Comparison of ENCODE assay signal across 27 cellular contexts in the genomic region with DNA sequence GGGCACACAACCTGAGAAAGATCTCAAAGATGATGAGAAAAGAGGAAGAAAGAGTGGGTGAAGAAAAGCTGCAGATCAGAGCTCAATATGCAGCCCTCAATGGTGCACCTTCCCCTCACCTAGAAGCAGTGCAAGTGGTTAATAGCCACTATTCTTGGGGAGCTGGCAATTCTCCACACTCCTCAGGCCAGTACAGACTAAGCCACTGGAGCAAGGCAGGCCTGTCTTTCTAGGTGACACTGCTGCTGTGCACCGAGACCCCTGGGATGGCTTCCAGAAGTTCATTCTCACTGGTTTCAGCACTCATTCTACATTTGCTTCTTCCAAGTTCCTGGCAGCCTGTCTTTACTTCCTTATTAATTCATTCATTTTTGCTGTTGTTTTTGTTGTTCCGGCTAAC.
"Had no signal": no experiment of that assay in that cellular context is flagged by ENCODE, and none has a peak within 500 bp of the region (broad histone marks: within the 10 kb centered on the region; RNA-seq: fewer than 3 reads in every experiment).

No MANE protein-coding gene starts in this region.

- H3K27ac ChIP-seq: adrenal gland, ascending aorta, body of pancreas, brain microvascular endothelial cell, breast epithelium, cardiac muscle cell had no signal

- H3K4me3 ChIP-seq: adrenal gland, ascending aorta, body of pancreas, breast epithelium, cardiac muscle cell had no signal

- H3K27me3 ChIP-seq: adrenal gland, ascending aorta, body of pancreas, brain microvascular endothelial cell, breast epithelium, cardiac muscle cell had no signal

- H3K36me3 ChIP-seq: adrenal gland, ascending aorta, brain microvascular endothelial cell, breast epithelium, cardiac muscle cell had no signal

- H3K4me1 ChIP-seq: adrenal gland, ascending aorta, body of pancreas, breast epithelium had no signal

- DNase-seq: activated effector memory CD4-positive, alpha-beta T cell treated with anti-CD3 and anti-CD28 coated beads, Interleukin-2, amount 50 U/mL, for 16 hours; activated effector memory CD4-positive, alpha-beta T cell treated with Interleukin-2 at 50 U/mL for 16 hours; activated gamma-delta T cell; activated gamma-delta T cell treated with Interleukin-2 at 50 U/mL for 16 hours; activated naive CD4-positive, alpha-beta T cell; activated naive CD4-positive, alpha-beta T cell treated with anti-CD3 and anti-CD28 coated beads for 36 hours; activated naive CD4-positive, alpha-beta T cell treated with anti-CD3 and anti-CD28 coated beads, Interleukin-2, amount 10 ng/mL, durations not matched to agents 7 days and 5 days; activated naive CD4-positive, alpha-beta T cell treated with anti-CD3 and anti-CD28 coated beads, Interleukin-2, amount 50 U/mL, for 16 hours; activated naive CD4-positive, alpha-beta T cell treated with Interleukin-2 at 50 U/mL for 16 hours; activated naive CD8-positive, alpha-beta T cell treated with anti-CD3 and anti-CD28 coated beads for 36 hours; activated naive CD8-positive, alpha-beta T cell treated with anti-CD3 and anti-CD28 coated beads, Interleukin-2, amount 10 ng/mL, durations not matched to agents 7 days and 5 days; activated naive CD8-positive, alpha-beta T cell treated with anti-CD3 and anti-CD28 coated beads, Interleukin-2, amount 50 U/mL, for 24 hours; activated T-cell treated with anti-CD3 and anti-CD28 coated beads, Interleukin-2, amount 50 U/mL, for 1 hour; activated T-cell treated with anti-CD3 and anti-CD28 coated beads, Interleukin-2, amount 50 U/mL, for 24 hours; activated T-cell treated with anti-CD3 and anti-CD28 coated beads, Interleukin-2, amount 50 U/mL, for 4 hours; activated T-cell treated with anti-CD3 and anti-CD28 coated beads, Interleukin-2, amount 50 U/mL, for 48 hours; activated T-cell treated with anti-CD3 and anti-CD28 coated beads, Interleukin-2, amount 50 U/mL, for 72 hours; adrenal gland; amniotic stem cell; aorta; body of pancreas; brain microvascular endothelial cell; central memory CD4-positive, alpha-beta T cell; cerebellar nuclear complex had no signal

- H3K9me3 ChIP-seq: adrenal gland, ascending aorta, body of pancreas, breast epithelium had no signal
